ENCODE assay signal across 22 cellular contexts in the genomic region with DNA sequence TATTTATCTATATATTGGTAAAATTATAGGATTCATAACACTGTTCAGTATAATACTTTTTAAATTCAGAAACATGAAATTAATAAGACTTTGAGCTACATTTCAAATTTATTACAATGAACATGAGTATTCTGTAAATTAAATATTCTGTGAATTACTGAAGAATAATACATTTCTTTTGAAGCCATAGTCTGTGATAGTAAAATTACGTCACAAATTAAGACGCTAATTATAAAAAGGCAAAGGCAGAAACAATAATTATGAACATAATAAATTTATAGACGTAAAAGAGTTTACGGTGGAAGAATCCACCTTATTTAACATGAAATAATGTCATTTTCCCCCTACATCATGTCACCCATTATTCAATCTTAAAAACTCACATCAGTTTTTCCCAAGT.
"Had no signal": no experiment of that assay in that cellular context is flagged by ENCODE, and none has a peak within 500 bp of the region (broad histone marks: within the 10 kb centered on the region; RNA-seq: fewer than 3 reads in every experiment).

No MANE protein-coding gene starts in this region.

- H3K4me3 ChIP-seq: coronary artery, dorsolateral prefrontal cortex, esophagus squamous epithelium, gastroesophageal sphincter, heart left ventricle, hepatocyte, left lung, lower lobe of right lung, mucosa of descending colon had no signal

- H3K27me3 ChIP-seq: dorsolateral prefrontal cortex, esophagus squamous epithelium, gastroesophageal sphincter, heart left ventricle, hepatocyte, left lung had no signal

- H3K36me3 ChIP-seq: esophagus squamous epithelium, gastroesophageal sphincter, heart left ventricle, left lung, lower lobe of right lung had no signal

- H3K27ac ChIP-seq: coronary artery, dorsolateral prefrontal cortex, epithelial cell of prostate, esophagus squamous epithelium, gastroesophageal sphincter, heart left ventricle, hepatocyte, left lung, lower lobe of right lung had no signal

- H3K9me3 ChIP-seq: esophagus squamous epithelium, gastroesophageal sphincter, heart left ventricle, left lung, lower lobe of right lung, mucosa of descending colon had no signal

- DNase-seq: dermis blood vessel endothelial cell; dorsolateral prefrontal cortex; effector CD4-positive, alpha-beta T cell; effector memory CD4-positive, alpha-beta T cell; erythroblast; esophagus squamous epithelium; foreskin fibroblast; foreskin melanocyte; heart left ventricle; hypothalamus; immature natural killer cell; islet precursor cell; left cardiac atrium; left lung; left ventricle myocardium superior; lower lobe of right lung; mesenchymal stem cell; mucosa of descending colon had no signal

- H3K4me1 ChIP-seq: esophagus squamous epithelium, gastroesophageal sphincter, heart left ventricle, left lung, lower lobe of right lung had no signal
